In genomic region chr2:82790277-82791021, GRCh38 we compare ENCODE assay signal across 11 cellular contexts.
DNase-seq lines count a peak whose midpoint lies in the region; ATAC-seq, FAIRE-seq and TF ChIP-seq lines count a peak whose summit lies in the region.
"Had no signal": no experiment of that assay in that cellular context is flagged by ENCODE, and none has a peak within 500 bp of the region (broad histone marks: within the 10 kb centered on the region; RNA-seq: fewer than 3 reads in every experiment).

No MANE protein-coding gene starts in this region.

- H3K4me3 ChIP-seq in A549 (no peak overlapping the region), HCT116 (replicated peaks in 1 of 2; ENCODE audit: low read depth in 1 of 2, low read length in 2 of 2) (no peak overlapping the region), astrocyte of the spinal cord (ENCODE audit: low read depth, low read length) (no peak overlapping the region), uterus (no peak overlapping the region)
- H3K4me3 ChIP-seq: spleen had no signal

- no peak for TF ChIP-seq EP300 in A549 (IDR thresholded peaks at IDR 0.05)

- H3K9me2 ChIP-seq in HCT116 (ENCODE audit: insufficient read depth), result no peaks in the 10 kb centered on the region

- H3K27ac ChIP-seq in A549, result peak overlapping the region in 1 of 2 experiments; percentile 3; a peak in 2 of 6 replicates
- H3K27ac ChIP-seq in HCT116 (ENCODE audit: low read depth, low read length), result no peak overlapping the region
- H3K27ac ChIP-seq in uterus, result no peak overlapping the region
- H3K27ac ChIP-seq: spleen had no signal

- ATAC-seq in A549, result peak; percentile 68 to 74
- ATAC-seq in HCT116, result peak; percentile 77
- ATAC-seq: stimulated activated effector memory CD8-positive, alpha-beta T cell treated with anti-CD3 and anti-CD28 coated beads, Interleukin-12 subunit alpha, Interleukin-12 subunit beta, amount 100 ng/mL, for 72 hours had no signal

- TF ChIP-seq POLR2A in A549 (IDR thresholded peaks at IDR 0.05; ENCODE audit: low read length), result no peak
- TF ChIP-seq POLR2A in HCT116 (IDR thresholded peaks at IDR 0.05; ENCODE audit: borderline replicate concordance, extremely low read depth, insufficient read depth, insufficient read length), result no peak
- TF ChIP-seq POLR2A in uterus (IDR thresholded peaks at IDR 0.05), result no peak

- H3K9ac ChIP-seq in HCT116 (ENCODE audit: low read length), result no peak overlapping the region

- H3K9me3 ChIP-seq in A549 (no peaks in the 10 kb centered on the region), HCT116 (ENCODE audit: control insufficient read depth in 1 of 2, insufficient read depth in 1 of 2, low read depth in 1 of 2, low read length in 2 of 2) (no peaks in the 10 kb centered on the region), uterus (no peaks in the 10 kb centered on the region)

- TF ChIP-seq CTCF in A549 (IDR thresholded peaks at IDR 0.05) (no peak), HCT116 (IDR thresholded peaks at IDR 0.05 in 2 of 3, conservative IDR thresholded peaks at IDR 0.05 in 1 of 3; ENCODE audit: borderline replicate concordance in 1 of 3, insufficient read depth in 1 of 3, low read depth in 2 of 3, low read length in 2 of 3) (no peak), astrocyte of the spinal cord (IDR thresholded peaks at IDR 0.05; ENCODE audit: low read depth, low read length) (no peak), uterus (IDR thresholded peaks at IDR 0.05) (no peak)

- BruUV-seq in HCT116 (replicated peaks; lab: Mats Ljungman, UMichigan), result no TSS peak

- no peaks in the 10 kb centered on the region for H3K27me3 ChIP-seq in HCT116 (ENCODE audit: insufficient read depth, low read length)
- H3K27me3 ChIP-seq in uterus, result no peaks in the 10 kb centered on the region
- H3K27me3 ChIP-seq: spleen had no signal

- 11% methylated on average over 16 of the region's 16 CpGs for WGBS in A549 (ENCODE audit: missing lambda C conversion rate)

- no peaks in the 10 kb centered on the region for H3K79me2 ChIP-seq in HCT116 (ENCODE audit: insufficient read depth, low read length)

- H3K4me1 ChIP-seq in A549, result no peaks in the 10 kb centered on the region; the same call in 2 of the 3 replicates
- H3K4me1 ChIP-seq in HCT116 (ENCODE audit: control insufficient read depth in 1 of 2, insufficient read depth in 2 of 2, low read length in 2 of 2), result peaks cover 2 to 14% of the 10 kb centered on the region in 2 experiments; a peak in 2 of 4 replicates
- H3K4me1 ChIP-seq in uterus, result no peaks in the 10 kb centered on the region
- H3K4me1 ChIP-seq: spleen had no signal

- TF ChIP-seq RAD21 in A549 (conservative IDR thresholded peaks at IDR 0.05 in 1 of 2, IDR thresholded peaks at IDR 0.05 in 1 of 2) (no peak), HCT116 (IDR thresholded peaks at IDR 0.05; ENCODE audit: low read depth) (no peak)

- H2AFZ ChIP-seq in HCT116 (ENCODE audit: low read depth, low read length, poor library complexity, severe bottlenecking), result peak overlapping the region; percentile 6

- no peak for FAIRE-seq in A549 (lab: Jason Lieb, UNC)

- intact Hi-C loops in HCT116 (cut with micrococcal nuclease) (no loop called here), uterus (cut with DNase I; ENCODE audit: low total_unique reads) (no loop called here)

- no peaks in the 10 kb centered on the region for H4K20me1 ChIP-seq in HCT116 (ENCODE audit: insufficient read depth)

- H3K36me3 ChIP-seq in HCT116 (ENCODE audit: control insufficient read depth in 1 of 2, insufficient read depth in 2 of 2, low read length in 2 of 2) (no peaks in the 10 kb centered on the region), uterus (no peaks in the 10 kb centered on the region)
- H3K36me3 ChIP-seq: spleen had no signal

- peak in 1 of 2 experiments; percentile 13 for DNase-seq in A549 (ENCODE audit: low read depth in 1 of 2, low spot score in 1 of 2)
- no peak for DNase-seq in HCT116 (ENCODE audit: low read depth, low spot score)
- peak; percentile 6 for DNase-seq in astrocyte of the spinal cord (ENCODE audit: low read depth, low spot score)
- peak; percentile 89 for DNase-seq in kidney tubule cell (ENCODE audit: low spot score)
- DNase-seq in uterus, result no peak
- DNase-seq in NCI-H1048 (lab: John Stamatoyannopoulos, UW), result no peak
- DNase-seq in mesenteric fat pad (ENCODE audit: low spot score), result no peak
- no peak for DNase-seq in stimulated activated CD8-positive, alpha-beta memory T cell treated with anti-CD3 and anti-CD28 coated beads, Interleukin-4, amount 100 ng/mL, for 48 hours
- DNase-seq: erythroblast, spleen had no signal

- RAD21 ChIA-PET in HCT116 (lab: Charles Lee; ENCODE audit: low non-redundant PET in 1 of 2, low total read pairs in 2 of 2, uncharacterized antibody in 2 of 2, unreplicated experiment in 2 of 2), result no interaction called here

- H3K4me2 ChIP-seq in A549 (peak overlapping the region; percentile 43), HCT116 (ENCODE audit: low read length) (peak overlapping the region; percentile 50)

- CTCF ChIA-PET in A549 (lab: Yijun Ruan, JAX) (interaction anchor here (1.0 kb wide), 1 partner anchor 10 kb away, joined by 3 read pairs; no protein-coding TSS in a partner anchor), HCT116 (lab: Charles Lee) (no interaction called here)

- POLR2A ChIA-PET in A549 (lab: Yijun Ruan, JAX) (no interaction called here), HCT116 (lab: Charles Lee) (no interaction called here)

- in situ Hi-C loops in astrocyte of the spinal cord (cut with HindIII; ENCODE audit: low sequenced_read_pairs), result no loop called here

TF ChIP-seq in A549, 52 proteins besides CTCF, POLR2A, EP300 and RAD21:
- no peak for TF ChIP-seq MYC (IDR thresholded peaks at IDR 0.05; ENCODE audit: borderline replicate concordance, low read length)
- TF ChIP-seq MAX (IDR thresholded peaks at IDR 0.05), result 0 out of 2 replicates have a peak, but pooled peaks have one; percentile 24

TF ChIP-seq in HCT116, 20 proteins besides CTCF, POLR2A, EP300 and RAD21:
- no peak for TF ChIP-seq POLR2AphosphoS5 (IDR thresholded peaks at IDR 0.05; ENCODE audit: low read depth, low read length)
- TF ChIP-seq EZH2 (IDR thresholded peaks at IDR 0.05), result no peak
- TF ChIP-seq JUND (IDR thresholded peaks at IDR 0.05), result no peak
- TF ChIP-seq ZBTB33 (IDR thresholded peaks at IDR 0.05; ENCODE audit: extremely low read depth, insufficient replicate concordance, low read length), result no peak
- no peak for TF ChIP-seq CEBPB (IDR thresholded peaks at IDR 0.05; ENCODE audit: low read depth)
TF ChIP-seq in HCT116: peak in this region for 0.

Comparison
In these comparisons a context has a peak if more than half of its experiments do, and no peak if none do; other contexts are left out.
1. DNase-seq: peak in astrocyte of the spinal cord (single experiment) and kidney tubule cell (single experiment); none in HCT116 (single experiment), uterus (0 of 2), NCI-H1048 (single experiment), mesenteric fat pad (single experiment) and stimulated activated CD8-positive, alpha-beta memory T cell treated with anti-CD3 and anti-CD28 coated beads, Interleukin-4, amount 100 ng/mL, for 48 hours (single experiment).
2. Of the 6 proteins assayed by ChIP-seq in both A549 and HCT116: peak only in A549: MAX; only in HCT116: none; in both: none; in neither: 5.